ENCODE assay signal across 27 cellular contexts in the genomic region with DNA sequence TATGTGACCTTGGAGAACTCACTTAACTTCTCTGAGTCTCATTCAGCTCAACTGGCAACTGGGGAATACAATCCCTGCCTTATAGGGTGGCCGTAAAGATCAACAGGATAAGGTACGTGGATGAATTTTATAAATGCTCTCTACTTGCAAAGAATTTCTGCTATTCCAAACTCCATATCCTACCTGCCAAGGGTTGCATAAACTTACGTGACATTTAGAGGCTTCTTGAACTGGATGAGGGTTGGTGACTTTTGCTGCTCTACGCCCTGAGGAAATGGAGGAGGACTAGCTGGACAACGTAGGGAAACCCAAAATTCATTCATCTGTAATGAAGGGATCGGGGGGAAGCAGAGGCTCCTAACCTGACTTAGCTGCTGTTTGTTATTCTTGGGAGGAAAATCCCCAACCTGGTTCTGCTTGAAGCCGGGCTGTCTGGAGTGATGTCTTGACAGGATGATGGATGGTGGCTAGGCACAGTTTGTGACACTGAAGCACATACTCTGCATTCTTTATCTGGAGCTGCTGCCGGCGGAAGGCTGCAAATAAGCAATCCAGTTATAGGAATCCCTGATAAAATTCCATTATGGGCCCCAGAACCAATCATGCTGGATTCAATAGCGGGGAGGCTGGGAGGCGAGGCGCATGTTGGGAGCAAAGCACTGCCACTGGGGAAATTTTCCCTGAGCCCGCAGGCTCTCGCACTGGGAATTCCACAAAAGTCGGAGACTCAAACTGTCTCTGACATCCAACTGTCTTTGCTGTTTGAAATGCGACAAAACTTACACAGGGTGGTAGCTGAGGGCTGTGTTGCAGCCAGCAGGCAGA.
"Had no signal": no experiment of that assay in that cellular context is flagged by ENCODE, and none has a peak within 500 bp of the region (broad histone marks: within the 10 kb centered on the region; RNA-seq: fewer than 3 reads in every experiment).

No MANE protein-coding gene starts in this region.

- H3K4me3 Mint-ChIP-seq: activated CD4-positive, alpha-beta memory T cell treated with anti-CD3 and anti-CD28 coated beads for 36 hours; activated naive CD4-positive, alpha-beta T cell treated with anti-CD3 and anti-CD28 coated beads, Interleukin-2, amount 10 ng/mL, durations not matched to agents 7 days and 5 days; activated naive CD8-positive, alpha-beta T cell treated with anti-CD3 and anti-CD28 coated beads, Interleukin-2, amount 10 ng/mL, durations not matched to agents 7 days and 5 days; activated T-cell treated with anti-CD3 and anti-CD28 coated beads, Interleukin-2, amount 50 U/mL, for 24 hours; naive B cell; T-helper 17 cell had no signal

- H3K4me1 ChIP-seq: foreskin keratinocyte, suprapubic skin, tibial artery had no signal

- ATAC-seq: activated CD4-positive, CD25-positive, alpha-beta regulatory T cell treated with anti-CD3 and anti-CD28 coated beads, Interleukin-2, amount 50 U/mL, for 24 hours; esophagus mucosa; foreskin keratinocyte; left lung; lower lobe of right lung; right cardiac atrium; T-helper 17 cell had no signal

- FAIRE-seq: astrocyte had no signal

- H3K36me3 ChIP-seq: brain microvascular endothelial cell, heart right ventricle, left lung, lower lobe of right lung, suprapubic skin, tibial artery, WERI-Rb-1 had no signal

- H3K9me3 ChIP-seq: left lung, lower lobe of right lung, suprapubic skin had no signal

- H3K4me3 ChIP-seq: heart right ventricle, left lung, lower lobe of right lung, suprapubic skin, tibial artery had no signal

- H3K9me3 Mint-ChIP-seq: activated CD4-positive, alpha-beta memory T cell treated with anti-CD3 and anti-CD28 coated beads for 36 hours; activated naive CD4-positive, alpha-beta T cell treated with anti-CD3 and anti-CD28 coated beads, Interleukin-2, amount 10 ng/mL, durations not matched to agents 7 days and 5 days; activated naive CD8-positive, alpha-beta T cell treated with anti-CD3 and anti-CD28 coated beads, Interleukin-2, amount 10 ng/mL, durations not matched to agents 7 days and 5 days; activated T-cell treated with anti-CD3 and anti-CD28 coated beads, Interleukin-2, amount 50 U/mL, for 24 hours; naive B cell had no signal

- H3K4me1 Mint-ChIP-seq: activated naive CD4-positive, alpha-beta T cell treated with anti-CD3 and anti-CD28 coated beads, Interleukin-2, amount 10 ng/mL, durations not matched to agents 7 days and 5 days; activated naive CD8-positive, alpha-beta T cell treated with anti-CD3 and anti-CD28 coated beads, Interleukin-2, amount 10 ng/mL, durations not matched to agents 7 days and 5 days had no signal

- H3K27me3 ChIP-seq: brain microvascular endothelial cell had no signal

- H3K36me3 Mint-ChIP-seq: activated CD4-positive, alpha-beta memory T cell treated with anti-CD3 and anti-CD28 coated beads for 36 hours; activated naive CD4-positive, alpha-beta T cell treated with anti-CD3 and anti-CD28 coated beads, Interleukin-2, amount 10 ng/mL, durations not matched to agents 7 days and 5 days; activated naive CD8-positive, alpha-beta T cell treated with anti-CD3 and anti-CD28 coated beads, Interleukin-2, amount 10 ng/mL, durations not matched to agents 7 days and 5 days; naive B cell had no signal

- H3K27ac ChIP-seq: brain microvascular endothelial cell, foreskin keratinocyte, left lung, lower lobe of right lung, suprapubic skin, tibial artery, WERI-Rb-1 had no signal

- H3K27ac Mint-ChIP-seq: activated CD4-positive, alpha-beta memory T cell treated with anti-CD3 and anti-CD28 coated beads for 36 hours; activated naive CD4-positive, alpha-beta T cell treated with anti-CD3 and anti-CD28 coated beads, Interleukin-2, amount 10 ng/mL, durations not matched to agents 7 days and 5 days; activated naive CD8-positive, alpha-beta T cell treated with anti-CD3 and anti-CD28 coated beads, Interleukin-2, amount 10 ng/mL, durations not matched to agents 7 days and 5 days; activated T-cell treated with anti-CD3 and anti-CD28 coated beads, Interleukin-2, amount 50 U/mL, for 24 hours; naive B cell; T-helper 17 cell had no signal

- H3K27me3 Mint-ChIP-seq: activated CD4-positive, alpha-beta memory T cell treated with anti-CD3 and anti-CD28 coated beads for 36 hours; activated T-cell treated with anti-CD3 and anti-CD28 coated beads, Interleukin-2, amount 50 U/mL, for 24 hours; T-helper 17 cell had no signal

- DNase-seq: activated CD4-positive, alpha-beta memory T cell treated with anti-CD3 and anti-CD28 coated beads for 36 hours; activated CD4-positive, alpha-beta T cell treated with anti-CD3 and anti-CD28 coated beads for 48 hours; activated CD8-positive, alpha-beta memory T cell treated with anti-CD3 and anti-CD28 coated beads, Interleukin-2, amount 50 U/mL, for 48 hours; activated gamma-delta T cell; activated naive CD4-positive, alpha-beta T cell treated with anti-CD3 and anti-CD28 coated beads, Interleukin-2, amount 10 ng/mL, durations not matched to agents 7 days and 5 days; activated naive CD8-positive, alpha-beta T cell treated with anti-CD3 and anti-CD28 coated beads, Interleukin-2, amount 10 ng/mL, durations not matched to agents 7 days and 5 days; activated T-cell treated with anti-CD3 and anti-CD28 coated beads, Interleukin-2, amount 50 U/mL, for 24 hours; brain microvascular endothelial cell; central memory CD4-positive, alpha-beta T cell; foreskin keratinocyte; heart right ventricle; kidney glomerular epithelial cell; lower lobe of right lung; naive B cell; stimulated activated CD4-positive, alpha-beta T cell treated with anti-CD3 and anti-CD28 coated beads, Interleukin-15, amount 100 ng/mL, for 24 hours; stimulated activated CD4-positive, alpha-beta T cell treated with anti-CD3 and anti-CD28 coated beads, Interleukin-2, amount 100 ng/mL, for 24 hours; stimulated activated naive CD4-positive, alpha-beta T cell; T-helper 17 cell; T1000; tibial artery; WERI-Rb-1 had no signal
